10 cellular contexts compared by ENCODE assay signal in genomic region chr2:28447943-28448737, GRCh38. TPM values are rescaled to one million over a fixed set of nuclear protein-coding genes. Genes with fewer than 3 reads are reported as not detected.
DNase-seq lines count a peak whose midpoint lies in the region; TF ChIP-seq lines count a peak whose summit lies in the region.
"Had no signal": no experiment of that assay in that cellular context is flagged by ENCODE, and none has a peak within 500 bp of the region (broad histone marks: within the 10 kb centered on the region; RNA-seq: fewer than 3 reads in every experiment).

No MANE protein-coding gene starts in this region.

- no peaks in the 10 kb centered on the region for H3K36me3 ChIP-seq in spleen
- H3K36me3 ChIP-seq: BE2C had no signal

- H3K9me3 ChIP-seq in spleen, result no peaks in the 10 kb centered on the region
- H3K9me3 ChIP-seq: BE2C had no signal

- intact Hi-C loops in spleen (cut with DNase I; ENCODE audit: low total_unique reads), result no loop called here
- intact Hi-C loops in dorsolateral prefrontal cortex (cut with DNase I), result no loop called here

- DNase-seq in activated CD4-positive, alpha-beta T cell treated with anti-CD3 and anti-CD28 coated beads for 48 hours, result peak; percentile 34
- DNase-seq in activated CD4-positive, alpha-beta T cell treated with anti-CD3 and anti-CD28 coated beads, Interleukin-2, amount 50 U/mL, for 1 hour, result no peak
- DNase-seq in SKM-1 treated with dmso at 0.1 percent for 144 hours (lab: John Stamatoyannopoulos, UW; ENCODE audit: unreplicated experiment), result peak; percentile 95
- peak; percentile 72 for DNase-seq in fibroblast of the conjunctiva (ENCODE audit: low read depth)
- no peak for DNase-seq in spleen
- no peak for DNase-seq in dorsolateral prefrontal cortex
- DNase-seq in NCI-H2107 (lab: John Stamatoyannopoulos, UW), result no peak
- DNase-seq in middle frontal gyrus (ENCODE audit: extremely low spot score, low spot score), result no peak
- DNase-seq: BE2C, substantia nigra had no signal

- TF ChIP-seq CTCF in spleen (IDR thresholded peaks at IDR 0.05 in 8 of 11, conservative IDR thresholded peaks at IDR 0.05 in 3 of 11) (no peak), dorsolateral prefrontal cortex (IDR thresholded peaks at IDR 0.05 in 54 of 56, conservative IDR thresholded peaks at IDR 0.05 in 2 of 56; ENCODE audit: low read depth in 1 of 56, partially characterized antibody in 56 of 56) (no peak)

- H3K4me1 ChIP-seq in spleen, result peaks cover 0 to 41% (median 11%) of the 10 kb centered on the region in 6 donors

- H3K4me3 ChIP-seq in spleen (peak overlapping the region in 1 of 8 donors; percentile 45), dorsolateral prefrontal cortex (no peak overlapping the region)

- H3K27ac ChIP-seq in spleen, result peak overlapping the region in 7 of 8 donors; percentile 60 to 93 (median 81)
- peak overlapping the region in 1 of 59 donors; percentile 36 for H3K27ac ChIP-seq in dorsolateral prefrontal cortex

- 28 to 52% (median 37%) methylated on average over 8 of the region's 8 CpGs for WGBS in spleen, 5 donors

- H3K27me3 ChIP-seq in spleen (replicated peaks in 1 of 7) (no peaks in the 10 kb centered on the region), dorsolateral prefrontal cortex (no peaks in the 10 kb centered on the region)
- H3K27me3 ChIP-seq: BE2C had no signal

- no peak for TF ChIP-seq POLR2A in spleen (IDR thresholded peaks at IDR 0.05)

RNA-seq across cellular contexts. Expression of gene PLB1, which starts 47.7 kb away (rescaled TPM):
- total RNA-seq in spleen (10 to 100 TPM; 11.1 to 45.7 (median 19.5) TPM), dorsolateral prefrontal cortex (10 to 100 TPM in 15 of 120 experiments, 1 to 10 TPM in 105; 3.0 to 14.9 (median 6.9) TPM)
- polyA plus RNA-seq in spleen, result 1 to 10 TPM; 3.8 to 4.5 (median 3.8) TPM

RNA-seq across cellular contexts. Expression of gene FOSL2, which starts 55.5 kb away (rescaled TPM):
- total RNA-seq in spleen (100 to 1,000 TPM in 3 of 7 donors, 10 to 100 TPM in 4; 53.0 to 134 (median 97.1) TPM), dorsolateral prefrontal cortex (100 to 1,000 TPM in 7 of 120 experiments, 10 to 100 TPM in 113; 22.5 to 173 (median 64.0) TPM)
- 10 to 100 TPM in 1 of 3 donors, 1 to 10 TPM in 2; 3.2 to 14.8 (median 4.7) TPM for polyA plus RNA-seq in spleen

Comparison
In these comparisons a context has a peak if more than half of its experiments do, and no peak if none do; other contexts are left out.
1. DNase-seq: peak in activated CD4-positive, alpha-beta T cell treated with anti-CD3 and anti-CD28 coated beads for 48 hours (single experiment), SKM-1 treated with dmso at 0.1 percent for 144 hours (single experiment) and fibroblast of the conjunctiva (single experiment); none in activated CD4-positive, alpha-beta T cell treated with anti-CD3 and anti-CD28 coated beads, Interleukin-2, amount 50 U/mL, for 1 hour (single experiment), spleen (single experiment), dorsolateral prefrontal cortex (0 of 10), NCI-H2107 (single experiment) and middle frontal gyrus (single experiment).